ENCODE assay signal across 8 cellular contexts in genomic region chr14:35121887-35122695, GRCh38.
DNase-seq lines count a peak whose midpoint lies in the region; ATAC-seq lines count a peak whose summit lies in the region.

PPP2R3C (minus strand) TSS chr14:35121990; CDS start chr14:35121959, 31 bp downstream.
PRORP (plus strand) TSS chr14:35122552; CDS start chr14:35123246, 694 bp downstream.

- ATAC-seq in GM19023 (IDR thresholded peaks at IDR 0.05; ENCODE audit: unreplicated experiment), result peak; percentile 84
- ATAC-seq in HG03280 (IDR thresholded peaks at IDR 0.05; ENCODE audit: unreplicated experiment), result peak; percentile 83

- DNase-seq in AG08396 (ENCODE audit: low spot score) (peak; percentile 86), NCI-H345 treated with DMSO at 0.1 percent for 48 hours (lab: John Stamatoyannopoulos, UW; ENCODE audit: unreplicated experiment) (peak; percentile 94), iris pigment epithelial cell (ENCODE audit: low read depth) (peak; percentile 99)
- peak; percentile 67 to 78 (median 75) for DNase-seq in activated CD4-positive, CD25-positive, alpha-beta regulatory T cell (lab: John Stamatoyannopoulos, UW)
- DNase-seq in central memory CD4-positive, alpha-beta T cell, result peak; percentile 94
- peak; percentile 71 to 76 for DNase-seq in stimulated activated CD4-positive, alpha-beta T cell treated with anti-CD3 and anti-CD28 coated beads, Interleukin-12 subunit alpha, Interleukin-12 subunit beta, amount 100 ng/mL, for 24 hours (ENCODE audit: low read depth in 2 of 2)

Comparison
In these comparisons a context has a peak if more than half of its experiments do, and no peak if none do; other contexts are left out.
1. Peak in every context shown above with its lines: DNase-seq and ATAC-seq.